ENCODE assay signal across 24 cellular contexts in the genomic region with DNA sequence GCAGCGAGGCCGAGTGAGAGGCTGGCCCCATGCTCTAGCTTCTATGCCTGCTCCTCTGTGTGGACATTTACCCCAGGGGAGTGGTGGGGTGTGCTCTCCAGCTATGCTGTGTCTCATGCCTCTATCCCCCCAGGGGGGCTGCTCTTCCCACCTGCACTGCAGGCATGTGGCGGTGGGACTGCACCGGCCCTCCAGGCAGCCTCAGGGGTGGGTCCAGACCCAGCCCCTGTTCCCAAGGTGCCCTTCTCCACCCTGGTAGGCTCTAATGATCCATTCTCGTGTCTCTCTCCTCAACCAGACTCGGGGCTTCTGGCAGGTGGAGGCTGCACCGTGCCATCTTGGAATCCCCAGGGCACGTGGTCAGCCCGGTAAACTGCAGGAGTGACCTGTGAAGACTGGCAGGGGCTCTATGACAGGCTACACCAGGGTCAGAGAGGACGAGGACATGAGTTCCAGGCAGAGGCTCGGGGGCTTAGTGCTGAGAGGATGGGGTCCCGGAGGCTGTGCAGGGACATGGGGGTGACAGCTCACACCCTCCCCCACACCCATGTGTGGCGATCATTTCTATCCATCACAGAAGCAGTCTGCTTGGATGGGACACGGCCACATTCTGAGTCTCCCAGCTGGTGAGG. TPM values are rescaled to one million over a fixed set of nuclear protein-coding genes. Genes with fewer than 3 reads are reported as not detected.
DNase-seq lines count a peak whose midpoint lies in the region; ATAC-seq, FAIRE-seq and TF ChIP-seq lines count a peak whose summit lies in the region.
"Had no signal": no experiment of that assay in that cellular context is flagged by ENCODE, and none has a peak within 500 bp of the region (broad histone marks: within the 10 kb centered on the region; RNA-seq: fewer than 3 reads in every experiment).

No MANE protein-coding gene starts in this region.

- FAIRE-seq in frontal cortex (lab: Jason Lieb, UNC): no peak
- FAIRE-seq: bronchial epithelial cell, H54, keratinocyte had no signal

- H3K9me3 Mint-ChIP-seq in T-helper 2 cell treated with Interferon-gamma antibody and Interleukin-4, amounts not matched to agents 5 μg/mL and 100 μg/mL, for 36 hours: no peaks in the 10 kb centered on the region

- H3K9me3 ChIP-seq in BLaER1 treated with 17β-estradiol and CSF1 and Interleukin-3, amounts not matched to agents 10 nM and 100 nM (replicated peaks in 1 of 11): peaks cover 0 to 11% (median 5%) of the 10 kb centered on the region in 11 experiments; a peak in 15 of 22 replicates
- H3K9me3 ChIP-seq in HEK293 (ENCODE audit: control insufficient read depth, insufficient read depth, low read depth, low read length): no peaks in the 10 kb centered on the region
- H3K9me3 ChIP-seq: thoracic aorta had no signal

- peak; percentile 38 for DNase-seq in islet precursor cell
- peak; percentile 26 for DNase-seq in sciatic nerve (ENCODE audit: low spot score)
- DNase-seq in frontal cortex (ENCODE audit: low spot score in 2 of 2): no peak
- DNase-seq in T-helper 2 cell treated with Interferon-gamma antibody and Interleukin-4, amounts not matched to agents 5 μg/mL and 100 μg/mL, for 36 hours (ENCODE audit: low spot score): no peak
- DNase-seq: activated CD8-positive, alpha-beta T cell treated with anti-CD3 and anti-CD28 coated beads, Interleukin-2, amount 10 ng/mL, durations not matched to agents 7 days and 5 days; AML-193; Calu3; foreskin keratinocyte; hippocampal formation; NCI-H1105 treated with DMSO at 0.1 percent for 48 hours; NCI-H526; SHP77; stimulated activated CD4-positive, alpha-beta T cell treated with anti-CD3 and anti-CD28 coated beads, Interleukin-12 subunit alpha, Interleukin-12 subunit beta, amount 100 ng/mL, for 4 hours; stimulated activated CD8-positive, alpha-beta memory T cell treated with anti-CD3 and anti-CD28 coated beads, Interleukin-4, amount 100 ng/mL, for 48 hours; T-helper 1 cell had no signal

- no peak overlapping the region for H3K27ac ChIP-seq in BLaER1 treated with 17β-estradiol and CSF1 and Interleukin-3, amounts not matched to agents 10 nM and 100 nM
- H3K27ac ChIP-seq in HEK293 (ENCODE audit: extremely low read depth, low read depth, low read length): no peak overlapping the region
- H3K27ac ChIP-seq: epithelial cell of prostate, foreskin keratinocyte, thoracic aorta had no signal

- no peak for TF ChIP-seq CTCF in HEK293 (tag by site-specific recombination; IDR thresholded peaks at IDR 0.05)

- no peak overlapping the region for H3K4me3 ChIP-seq in BLaER1 treated with 17β-estradiol and CSF1 and Interleukin-3, amounts not matched to agents 10 nM and 100 nM
- H3K4me3 ChIP-seq in HEK293 (ENCODE audit: low read depth, low read length): no peak overlapping the region
- H3K4me3 ChIP-seq: thoracic aorta had no signal

- intact Hi-C loops in sciatic nerve (cut with DNase I): no loop called here

- peak overlapping the region; percentile 28 to 92 (median 78); a peak in 21 of 22 replicates for H3K4me2 ChIP-seq in BLaER1 treated with 17β-estradiol and CSF1 and Interleukin-3, amounts not matched to agents 10 nM and 100 nM

- no peaks in the 10 kb centered on the region for H3K36me3 Mint-ChIP-seq in T-helper 2 cell treated with Interferon-gamma antibody and Interleukin-4, amounts not matched to agents 5 μg/mL and 100 μg/mL, for 36 hours (ENCODE audit: low read depth)

- no peaks in the 10 kb centered on the region; a peak in 1 of 22 replicates for H4K20me1 ChIP-seq in BLaER1 treated with 17β-estradiol and CSF1 and Interleukin-3, amounts not matched to agents 10 nM and 100 nM

- ATAC-seq in sciatic nerve (no peak), GM18858 (IDR thresholded peaks at IDR 0.05; ENCODE audit: unreplicated experiment) (no peak)
- ATAC-seq: activated CD8-positive, alpha-beta T cell treated with anti-CD3 and anti-CD28 coated beads, Interleukin-2, amount 10 ng/mL, durations not matched to agents 7 days and 5 days; foreskin keratinocyte had no signal

- H3K4me1 ChIP-seq in BLaER1 treated with 17β-estradiol and CSF1 and Interleukin-3, amounts not matched to agents 10 nM and 100 nM: peaks cover 22 to 50% (median 43%) of the 10 kb centered on the region in 10 experiments
- no peaks in the 10 kb centered on the region for H3K4me1 ChIP-seq in HEK293 (ENCODE audit: control insufficient read depth, insufficient read depth, low read length)
- H3K4me1 ChIP-seq: foreskin keratinocyte had no signal

- H3K9ac ChIP-seq in BLaER1 treated with 17β-estradiol and CSF1 and Interleukin-3, amounts not matched to agents 10 nM and 100 nM: peak overlapping the region in 1 of 11 experiments; percentile 10; a peak in 1 of 22 replicates

- H3K27me3 Mint-ChIP-seq in T-helper 2 cell treated with Interferon-gamma antibody and Interleukin-4, amounts not matched to agents 5 μg/mL and 100 μg/mL, for 36 hours (ENCODE audit: low read depth): no peaks in the 10 kb centered on the region

- no peak overlapping the region for H3K4me3 Mint-ChIP-seq in T-helper 2 cell treated with Interferon-gamma antibody and Interleukin-4, amounts not matched to agents 5 μg/mL and 100 μg/mL, for 36 hours
- H3K4me3 Mint-ChIP-seq: activated CD8-positive, alpha-beta T cell treated with anti-CD3 and anti-CD28 coated beads, Interleukin-2, amount 10 ng/mL, durations not matched to agents 7 days and 5 days; nephron had no signal

- CTCF ChIA-PET in HEK293 (lab: Yijun Ruan, JAX): interaction anchor here (1.0 kb wide), 1 partner anchor 11 kb away, joined by 3 read pairs; no protein-coding TSS in a partner anchor

- H3K27me3 ChIP-seq in BLaER1 treated with 17β-estradiol and CSF1 and Interleukin-3, amounts not matched to agents 10 nM and 100 nM: peaks cover 0 to 11% (median 0%) of the 10 kb centered on the region in 11 experiments; a peak in 1 of 22 replicates

- POLR2A ChIA-PET in HEK293 (lab: Yijun Ruan, JAX): interaction anchor here (1.1 kb wide), 1 partner anchor 22 kb away, joined by 3 read pairs; no protein-coding TSS in a partner anchor

- no peaks in the 10 kb centered on the region for H3K36me3 ChIP-seq in BLaER1 treated with 17β-estradiol and CSF1 and Interleukin-3, amounts not matched to agents 10 nM and 100 nM
- H3K36me3 ChIP-seq in HEK293 (ENCODE audit: control insufficient read depth in 2 of 2, insufficient read depth in 1 of 2, low read length in 2 of 2): no peaks in the 10 kb centered on the region
- H3K36me3 ChIP-seq: thoracic aorta had no signal

- no peaks in the 10 kb centered on the region for H3K4me1 Mint-ChIP-seq in T-helper 2 cell treated with Interferon-gamma antibody and Interleukin-4, amounts not matched to agents 5 μg/mL and 100 μg/mL, for 36 hours (ENCODE audit: low read depth)

- no peak overlapping the region for H3K27ac Mint-ChIP-seq in T-helper 2 cell treated with Interferon-gamma antibody and Interleukin-4, amounts not matched to agents 5 μg/mL and 100 μg/mL, for 36 hours
- H3K27ac Mint-ChIP-seq: activated CD8-positive, alpha-beta T cell treated with anti-CD3 and anti-CD28 coated beads, Interleukin-2, amount 10 ng/mL, durations not matched to agents 7 days and 5 days had no signal

TF ChIP-seq in HEK293, 187 proteins besides CTCF, POLR2A, EP300 and RAD21:
- peak; percentile 55 for TF ChIP-seq ZIC2 (tag by site-specific recombination; IDR thresholded peaks at IDR 0.05)
- no peak for TF ChIP-seq ZNF473 (tag by site-specific recombination; IDR thresholded peaks at IDR 0.05)
- no peak for TF ChIP-seq ZXDB (tag by site-specific recombination; IDR thresholded peaks at IDR 0.05)

RNA-seq across cellular contexts. Expression of gene COL5A1, which starts 22.7 kb away (rescaled TPM):
- total RNA-seq in sciatic nerve: 79.4 TPM
- total RNA-seq in frontal cortex: 2.9 TPM
- total RNA-seq: Calu3 had no signal

Comparison
In these comparisons a context has a peak if more than half of its experiments do, and no peak if none do; other contexts are left out.
1. DNase-seq: peak in islet precursor cell (single experiment) and sciatic nerve (single experiment); none in frontal cortex (0 of 2) and T-helper 2 cell treated with Interferon-gamma antibody and Interleukin-4, amounts not matched to agents 5 μg/mL and 100 μg/mL, for 36 hours (single experiment).
2. RNA of gene COL5A1, which starts 22.7 kb away (total RNA-seq): 79.4 TPM in sciatic nerve (single experiment); 2.9 TPM in frontal cortex (single experiment); every median in the first group is over 10 times any median in the second.